2 cellular contexts compared by ENCODE assay signal in the genomic region with DNA sequence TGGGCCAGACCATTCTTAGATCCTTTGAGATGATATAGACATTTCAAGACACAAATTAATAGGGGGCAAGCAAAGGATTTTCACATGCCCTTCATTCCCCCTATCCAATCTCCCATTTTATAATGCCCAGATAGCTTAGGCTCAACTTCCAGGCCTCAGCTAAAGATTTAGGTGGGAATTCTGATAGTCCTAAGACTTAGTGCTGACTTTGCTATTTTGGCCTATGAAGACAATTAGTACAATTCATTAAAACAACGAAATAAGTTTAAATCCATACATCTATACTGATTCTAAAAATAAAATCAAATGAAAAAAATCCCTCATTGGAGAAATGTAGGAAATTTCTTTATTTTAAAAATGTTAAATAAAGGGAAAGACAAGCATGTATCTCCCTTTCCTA.
TF ChIP-seq lines count a peak whose summit lies in the region.

No MANE protein-coding gene starts in this region.

TF ChIP-seq in HepG2, 621 proteins besides CTCF, POLR2A, EP300 and RAD21 (continued from another document):
- peak; percentile 96 for TF ChIP-seq MAFF (IDR thresholded peaks at IDR 0.05; ENCODE audit: low read depth, low read length)

TF ChIP-seq in K562, 482 proteins besides CTCF, POLR2A, EP300 and RAD21 (continued from another document):
- TF ChIP-seq MCM2 (IDR thresholded peaks at IDR 0.05; ENCODE audit: low read depth) (no peak), ZMIZ1 (IDR thresholded peaks at IDR 0.05; ENCODE audit: low read depth in 2 of 2, low read length in 2 of 2) (no peak), NFIX (CRISPR knock-in tag; IDR thresholded peaks at IDR 0.05; ENCODE audit: low read depth) (no peak), NR4A1 (CRISPR knock-in tag; IDR thresholded peaks at IDR 0.05) (no peak), NR4A1 (tag; IDR thresholded peaks at IDR 0.05) (no peak), ZBED1 (IDR thresholded peaks at IDR 0.05) (no peak), MAFK (IDR thresholded peaks at IDR 0.05; ENCODE audit: low read length) (peak; percentile 65; the same call in 1 of the 2 replicates), MAFG (tag; conservative IDR thresholded peaks at IDR 0.05) (peak; percentile 33; the same call in 1 of the 2 replicates), ZNF79 (CRISPR knock-in tag; IDR thresholded peaks at IDR 0.05; ENCODE audit: low read depth) (no peak), ZNF347 (CRISPR knock-in tag; IDR thresholded peaks at IDR 0.05; ENCODE audit: low read depth) (no peak), ATF1 (CRISPR knock-in tag; IDR thresholded peaks at IDR 0.05) (no peak), ATF1 (tag; IDR thresholded peaks at IDR 0.05) (no peak), TGIF2 (CRISPR knock-in tag; IDR thresholded peaks at IDR 0.05) (no peak), PTRF (tag; IDR thresholded peaks at IDR 0.05) (no peak), RUNX1 (IDR thresholded peaks at IDR 0.05; ENCODE audit: low read depth) (no peak), ZFPM2 (CRISPR knock-in tag; IDR thresholded peaks at IDR 0.05) (no peak), ZNF316 (IDR thresholded peaks at IDR 0.05) (peak; percentile 41; the same call in 1 of the 2 replicates), MYC (IDR thresholded peaks at IDR 0.05; ENCODE audit: low read depth, low read length) (no peak), MYC (CRISPR knock-in tag; IDR thresholded peaks at IDR 0.05; ENCODE audit: borderline replicate concordance, low read depth) (no peak), ZNF239 (CRISPR knock-in tag; IDR thresholded peaks at IDR 0.05) (no peak), NFE2 (IDR thresholded peaks at IDR 0.05; ENCODE audit: low read depth) (no peak), ZNF280A (IDR thresholded peaks at IDR 0.05; ENCODE audit: low read depth, partially characterized antibody) (no peak)
- TF ChIP-seq, protein P1, sequence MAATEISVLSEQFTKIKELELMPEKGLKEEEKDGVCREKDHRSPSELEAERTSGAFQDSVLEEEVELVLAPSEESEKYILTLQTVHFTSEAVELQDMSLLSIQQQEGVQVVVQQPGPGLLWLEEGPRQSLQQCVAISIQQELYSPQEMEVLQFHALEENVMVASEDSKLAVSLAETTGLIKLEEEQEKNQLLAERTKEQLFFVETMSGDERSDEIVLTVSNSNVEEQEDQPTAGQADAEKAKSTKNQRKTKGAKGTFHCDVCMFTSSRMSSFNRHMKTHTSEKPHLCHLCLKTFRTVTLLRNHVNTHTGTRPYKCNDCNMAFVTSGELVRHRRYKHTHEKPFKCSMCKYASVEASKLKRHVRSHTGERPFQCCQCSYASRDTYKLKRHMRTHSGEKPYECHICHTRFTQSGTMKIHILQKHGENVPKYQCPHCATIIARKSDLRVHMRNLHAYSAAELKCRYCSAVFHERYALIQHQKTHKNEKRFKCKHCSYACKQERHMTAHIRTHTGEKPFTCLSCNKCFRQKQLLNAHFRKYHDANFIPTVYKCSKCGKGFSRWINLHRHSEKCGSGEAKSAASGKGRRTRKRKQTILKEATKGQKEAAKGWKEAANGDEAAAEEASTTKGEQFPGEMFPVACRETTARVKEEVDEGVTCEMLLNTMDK (IDR thresholded peaks at IDR 0.05; ENCODE audit: borderline replicate concordance, insufficient read depth, low read depth, low read length, poor library complexity, severe bottlenecking), result no peak
- TF ChIP-seq, protein P2, sequence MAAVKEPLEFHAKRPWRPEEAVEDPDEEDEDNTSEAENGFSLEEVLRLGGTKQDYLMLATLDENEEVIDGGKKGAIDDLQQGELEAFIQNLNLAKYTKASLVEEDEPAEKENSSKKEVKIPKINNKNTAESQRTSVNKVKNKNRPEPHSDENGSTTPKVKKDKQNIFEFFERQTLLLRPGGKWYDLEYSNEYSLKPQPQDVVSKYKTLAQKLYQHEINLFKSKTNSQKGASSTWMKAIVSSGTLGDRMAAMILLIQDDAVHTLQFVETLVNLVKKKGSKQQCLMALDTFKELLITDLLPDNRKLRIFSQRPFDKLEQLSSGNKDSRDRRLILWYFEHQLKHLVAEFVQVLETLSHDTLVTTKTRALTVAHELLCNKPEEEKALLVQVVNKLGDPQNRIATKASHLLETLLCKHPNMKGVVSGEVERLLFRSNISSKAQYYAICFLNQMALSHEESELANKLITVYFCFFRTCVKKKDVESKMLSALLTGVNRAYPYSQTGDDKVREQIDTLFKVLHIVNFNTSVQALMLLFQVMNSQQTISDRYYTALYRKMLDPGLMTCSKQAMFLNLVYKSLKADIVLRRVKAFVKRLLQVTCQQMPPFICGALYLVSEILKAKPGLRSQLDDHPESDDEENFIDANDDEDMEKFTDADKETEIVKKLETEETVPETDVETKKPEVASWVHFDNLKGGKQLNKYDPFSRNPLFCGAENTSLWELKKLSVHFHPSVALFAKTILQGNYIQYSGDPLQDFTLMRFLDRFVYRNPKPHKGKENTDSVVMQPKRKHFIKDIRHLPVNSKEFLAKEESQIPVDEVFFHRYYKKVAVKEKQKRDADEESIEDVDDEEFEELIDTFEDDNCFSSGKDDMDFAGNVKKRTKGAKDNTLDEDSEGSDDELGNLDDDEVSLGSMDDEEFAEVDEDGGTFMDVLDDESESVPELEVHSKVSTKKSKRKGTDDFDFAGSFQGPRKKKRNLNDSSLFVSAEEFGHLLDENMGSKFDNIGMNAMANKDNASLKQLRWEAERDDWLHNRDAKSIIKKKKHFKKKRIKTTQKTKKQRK (IDR thresholded peaks at IDR 0.05; ENCODE audit: borderline replicate concordance, low read depth, low read length), result no peak
- TF ChIP-seq, protein P3, sequence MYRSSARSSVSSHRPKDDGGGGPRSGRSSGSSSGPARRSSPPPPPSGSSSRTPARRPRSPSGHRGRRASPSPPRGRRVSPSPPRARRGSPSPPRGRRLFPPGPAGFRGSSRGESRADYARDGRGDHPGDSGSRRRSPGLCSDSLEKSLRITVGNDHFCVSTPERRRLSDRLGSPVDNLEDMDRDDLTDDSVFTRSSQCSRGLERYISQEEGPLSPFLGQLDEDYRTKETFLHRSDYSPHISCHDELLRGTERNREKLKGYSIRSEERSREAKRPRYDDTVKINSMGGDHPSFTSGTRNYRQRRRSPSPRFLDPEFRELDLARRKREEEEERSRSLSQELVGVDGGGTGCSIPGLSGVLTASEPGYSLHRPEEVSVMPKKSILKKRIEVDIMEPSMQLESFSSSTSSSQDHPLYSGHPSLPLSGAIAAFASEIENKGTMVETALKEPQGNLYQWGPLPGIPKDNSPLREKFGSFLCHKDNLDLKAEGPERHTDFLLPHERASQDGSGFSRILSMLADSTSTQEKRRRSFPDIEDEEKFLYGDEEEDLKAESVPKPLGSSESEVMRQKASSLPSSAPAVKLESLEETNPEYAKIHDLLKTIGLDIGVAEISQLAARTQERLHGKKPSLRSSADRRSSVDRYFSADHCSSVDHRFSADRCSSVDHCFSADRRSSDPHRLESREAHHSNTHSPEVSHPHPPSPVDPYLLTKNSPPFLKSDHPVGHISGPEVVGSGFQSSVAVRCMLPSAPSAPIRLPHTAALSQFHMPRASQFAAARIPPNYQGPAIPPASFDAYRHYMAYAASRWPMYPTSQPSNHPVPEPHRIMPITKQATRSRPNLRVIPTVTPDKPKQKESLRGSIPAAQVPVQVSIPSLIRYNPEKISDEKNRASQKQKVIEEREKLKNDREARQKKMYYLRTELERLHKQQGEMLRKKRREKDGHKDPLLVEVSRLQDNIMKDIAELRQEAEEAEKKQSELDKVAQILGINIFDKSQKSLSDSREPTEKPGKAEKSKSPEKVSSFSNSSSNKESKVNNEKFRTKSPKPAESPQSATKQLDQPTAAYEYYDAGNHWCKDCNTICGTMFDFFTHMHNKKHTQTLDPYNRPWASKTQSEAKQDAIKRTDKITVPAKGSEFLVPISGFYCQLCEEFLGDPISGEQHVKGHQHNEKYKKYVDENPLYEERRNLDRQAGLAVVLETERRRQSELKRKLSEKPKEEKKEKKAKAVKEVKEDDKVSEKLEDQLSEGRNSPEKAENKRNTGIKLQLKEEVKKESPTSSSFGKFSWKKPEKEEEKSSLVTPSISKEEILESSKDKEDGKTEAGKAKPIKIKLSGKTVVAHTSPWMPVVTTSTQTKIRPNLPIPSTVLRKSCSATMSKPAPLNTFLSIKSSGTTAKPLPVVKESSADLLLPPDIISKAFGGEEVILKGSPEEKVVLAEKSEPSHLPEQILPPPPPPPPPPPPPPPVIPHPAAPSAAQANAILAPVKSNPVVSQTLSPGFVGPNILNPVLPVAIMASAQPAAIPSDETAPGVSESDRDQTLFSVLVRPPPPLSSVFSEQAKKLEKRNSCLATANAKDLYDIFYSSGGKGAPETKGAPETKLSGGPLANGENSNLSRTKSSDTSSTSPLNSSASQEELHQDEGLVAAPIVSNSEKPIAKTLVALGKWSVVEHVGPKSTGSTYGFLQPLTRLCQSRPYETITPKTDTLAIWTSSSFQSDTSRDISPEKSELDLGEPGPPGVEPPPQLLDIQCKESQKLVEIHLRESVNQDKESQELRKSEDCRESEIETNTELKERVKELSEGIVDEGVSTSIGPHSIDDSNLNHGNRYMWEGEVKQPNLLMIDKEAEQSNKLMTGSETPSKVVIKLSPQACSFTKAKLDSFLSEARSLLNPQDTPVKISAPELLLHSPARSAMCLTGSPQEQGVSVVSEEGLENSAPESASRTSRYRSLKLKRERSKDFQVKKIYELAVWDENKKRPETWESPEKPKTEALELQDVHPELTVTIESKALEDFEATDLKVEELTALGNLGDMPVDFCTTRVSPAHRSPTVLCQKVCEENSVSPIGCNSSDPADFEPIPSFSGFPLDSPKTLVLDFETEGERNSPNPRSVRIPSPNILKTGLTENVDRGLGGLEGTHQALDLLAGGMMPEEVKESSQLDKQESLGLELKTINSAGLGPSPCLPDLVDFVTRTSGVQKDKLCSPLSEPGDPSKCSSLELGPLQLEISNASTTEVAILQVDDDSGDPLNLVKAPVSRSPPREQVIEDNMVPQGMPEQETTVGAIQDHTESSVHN (IDR thresholded peaks at IDR 0.05; ENCODE audit: borderline replicate concordance in 1 of 2, low read depth in 1 of 2), result no peak
